In the genomic region with DNA sequence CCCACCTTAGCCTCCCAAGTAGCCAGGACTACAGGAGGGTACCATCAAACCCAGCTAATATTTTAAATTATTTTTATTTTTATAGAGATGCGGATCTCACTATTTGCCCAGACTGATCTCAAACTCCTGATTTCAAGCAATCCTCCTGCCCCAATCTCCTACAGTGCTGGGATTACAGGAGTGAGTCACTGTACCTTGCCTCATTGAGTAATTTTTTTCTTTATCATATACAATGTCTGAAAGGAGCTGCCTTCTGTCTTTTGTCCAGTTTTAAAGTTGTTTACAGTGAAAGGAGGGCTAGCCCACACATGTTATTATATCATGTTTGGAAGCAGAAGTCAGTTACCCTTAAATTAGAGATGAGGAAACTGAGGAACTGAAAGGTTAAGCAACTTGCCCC, we compare ENCODE assay signal across 30 cellular contexts. TPM values are rescaled to one million over a fixed set of nuclear protein-coding genes. Genes with fewer than 3 reads are reported as not detected.
A peak's percentile ranks its signal among the peaks of the same experiment; 100 is the strongest.
DNase-seq lines count a peak whose midpoint lies in the region; ATAC-seq, FAIRE-seq and TF ChIP-seq lines count a peak whose summit lies in the region.
"Had no signal": no experiment of that assay in that cellular context is flagged by ENCODE, and none has a peak within 500 bp of the region (broad histone marks: within the 10 kb centered on the region; RNA-seq: fewer than 3 reads in every experiment).

No MANE protein-coding gene starts in this region.

- H3K9me3 ChIP-seq in BLaER1 (peaks cover 20% of the 10 kb centered on the region), Loucy (ENCODE audit: insufficient read depth, low read depth, low read length) (no peaks in the 10 kb centered on the region), GM12878 (replicated peaks; ENCODE audit: control insufficient read depth, insufficient read depth, low read length) (no peaks in the 10 kb centered on the region; the same call in 2 of the 3 replicates), MG63 (no peaks in the 10 kb centered on the region), HAP-1 (no peaks in the 10 kb centered on the region)
- H3K9me3 ChIP-seq: BE2C, gastroesophageal sphincter, prostate gland, thyroid gland had no signal

- DNase-seq in GM12878 (ENCODE audit: low read depth, low spot score), result no peak
- DNase-seq in fibroblast of the aortic adventitia (ENCODE audit: low read depth), result peak; percentile 36
- no peak for DNase-seq in activated CD4-positive, alpha-beta T cell treated with anti-CD3 and anti-CD28 coated beads for 36 hours
- DNase-seq in MG63, result no peak
- no peak for DNase-seq in HAP-1 (ENCODE audit: low spot score in 2 of 2)
- DNase-seq: activated CD4-positive, alpha-beta T cell treated with anti-CD3 and anti-CD28 coated beads for 4 hours; activated CD8-positive, alpha-beta T cell treated with anti-CD3 and anti-CD28 coated beads, Interleukin-2, amount 10 ng/mL, durations not matched to agents 7 days and 5 days; activated naive CD4-positive, alpha-beta T cell treated with anti-CD3 and anti-CD28 coated beads, Interleukin-2, amount 50 U/mL, for 16 hours; BE2C; effector CD8-positive, alpha-beta T cell; NCI-H524 treated with DMSO at 0.1 percent for 48 hours; NK-92 treated with Interleukin-12 subunit alpha and Interleukin-12 subunit beta, amount 100 ng/mL, for 24 hours; occipital lobe; SHP77; stimulated activated CD4-positive, alpha-beta T cell treated with anti-CD3 and anti-CD28 coated beads, Interleukin-12 subunit alpha, Interleukin-12 subunit beta, amount 100 ng/mL, for 4 hours; stimulated activated CD4-positive, alpha-beta T cell treated with anti-CD3 and anti-CD28 coated beads, Interleukin-2, amount 100 ng/mL, for 48 hours; thyroid gland had no signal

- H3K9ac ChIP-seq in BLaER1, result peak overlapping the region; percentile 21; the same call in 1 of the 2 replicates
- H3K9ac ChIP-seq in Loucy (ENCODE audit: low read depth, low read length, poor library complexity, severe bottlenecking), result peak overlapping the region; percentile 30
- H3K9ac ChIP-seq in GM12878 (ENCODE audit: control insufficient read depth, insufficient read depth, low read length), result no peak overlapping the region

- TF ChIP-seq CTCF in Loucy (conservative IDR thresholded peaks at IDR 0.05; ENCODE audit: low read length), result no peak
- no peak for TF ChIP-seq CTCF in GM12878 (IDR thresholded peaks at IDR 0.05 in 2 of 3, conservative IDR thresholded peaks at IDR 0.05 in 1 of 3; ENCODE audit: control insufficient read depth in 2 of 3, extremely low read depth in 1 of 3, insufficient read depth in 1 of 3, low read depth in 3 of 3, low read length in 3 of 3)
- TF ChIP-seq CTCF in fibroblast of the aortic adventitia (IDR thresholded peaks at IDR 0.05; ENCODE audit: insufficient read depth, low read length), result no peak

- TF ChIP-seq POLR2A in GM12878 (IDR thresholded peaks at IDR 0.05; ENCODE audit: low read depth, low read length), result no peak

- WGBS in GM12878 (ENCODE audit: insufficient coverage, insufficient replicate concordance, low lambda C conversion rate, missing lambda C conversion rate), result 100% methylated on average over 1 of the region's 1 CpG

- no TSS peak for BruUV-seq in GM12878 (replicated peaks; lab: Mats Ljungman, UMichigan)

- SMC1A ChIA-PET in GM12878 (lab: Charles Lee; ENCODE audit: uncharacterized antibody, unreplicated experiment), result interaction anchor here (0.6 to 10.6 kb wide), 21 partner anchors 10 to 434 kb away, joined by 3 to 454 read pairs (median 5); a partner anchor contains a TSS

- POLR2A ChIA-PET in GM12878 (lab: Charles Lee), result interaction anchor here (0.6 to 3.1 kb wide), 8 partner anchors 14 to 580 kb away, joined by 4 to 21 read pairs (median 6); a partner anchor contains a TSS
- POLR2A ChIA-PET in activated CD4-positive, alpha-beta T cell treated with anti-CD3 and anti-CD28 coated beads for 36 hours (lab: Charles Lee), result no interaction called here

- H3K36me3 Mint-ChIP-seq in activated CD4-positive, alpha-beta T cell treated with anti-CD3 and anti-CD28 coated beads for 36 hours (ENCODE audit: low read depth), result peaks cover 3% of the 10 kb centered on the region
- H3K36me3 Mint-ChIP-seq: natural killer cell treated with Interleukin-12 subunit alpha and Interleukin-12 subunit beta and Interleukin-15 and Interleukin-18, amount 100 ng/mL, for 72 hours had no signal

- no peaks in the 10 kb centered on the region; the same call in 1 of the 2 replicates for H4K20me1 ChIP-seq in BLaER1
- H4K20me1 ChIP-seq in Loucy (ENCODE audit: insufficient read depth, low read length, poor library complexity, severe bottlenecking), result peaks cover 5% of the 10 kb centered on the region
- no peaks in the 10 kb centered on the region for H4K20me1 ChIP-seq in GM12878 (ENCODE audit: control insufficient read depth, insufficient read depth)

- no peak overlapping the region for H3K27ac Mint-ChIP-seq in activated CD4-positive, alpha-beta T cell treated with anti-CD3 and anti-CD28 coated beads for 36 hours
- H3K27ac Mint-ChIP-seq: activated CD8-positive, alpha-beta T cell treated with anti-CD3 and anti-CD28 coated beads, Interleukin-2, amount 10 ng/mL, durations not matched to agents 7 days and 5 days; activated T-helper 2 cell treated with anti-CD3 and anti-CD28 coated beads, Interferon-gamma antibody, Interleukin-2, Interleukin-4, amounts not matched to agents 10 μg/mL and 5 μg/mL and 100 μg/mL, durations not matched to agents 14 hours and 24 hours and 36 hours; natural killer cell treated with Interleukin-12 subunit alpha and Interleukin-12 subunit beta and Interleukin-15 and Interleukin-18, amount 100 ng/mL, for 72 hours; T-helper 2 cell treated with Interferon-gamma antibody and Interleukin-4, amounts not matched to agents 5 μg/mL and 100 μg/mL, for 36 hours had no signal

- ATAC-seq in GM12878, result no peak
- ATAC-seq in activated CD4-positive, alpha-beta T cell treated with anti-CD3 and anti-CD28 coated beads for 36 hours, result no peak
- ATAC-seq in GM19328 (IDR thresholded peaks at IDR 0.05; ENCODE audit: unreplicated experiment), result no peak
- ATAC-seq: activated CD8-positive, alpha-beta T cell treated with anti-CD3 and anti-CD28 coated beads, Interleukin-2, amount 10 ng/mL, durations not matched to agents 7 days and 5 days; gastroesophageal sphincter; natural killer cell treated with Interleukin-12 subunit alpha and Interleukin-12 subunit beta and Interleukin-15 and Interleukin-18, amount 100 ng/mL, for 72 hours; sciatic nerve had no signal

- peaks cover 55% of the 10 kb centered on the region for H3K4me1 ChIP-seq in BLaER1
- H3K4me1 ChIP-seq in Loucy (ENCODE audit: insufficient read depth, low read length, poor library complexity, severe bottlenecking), result peaks cover 50% of the 10 kb centered on the region
- H3K4me1 ChIP-seq in GM12878 (ENCODE audit: control insufficient read depth, insufficient read depth, low read length), result peaks cover 6% of the 10 kb centered on the region; the same call in 1 of the 2 replicates
- H3K4me1 ChIP-seq in HAP-1, result peaks cover 17% of the 10 kb centered on the region

- intact Hi-C loops in GM12878 (cut with micrococcal nuclease; ENCODE audit: unreplicated experiment), result no loop called here
- intact Hi-C loops in activated CD4-positive, alpha-beta T cell treated with anti-CD3 and anti-CD28 coated beads for 36 hours (cut with DNase I, micrococcal nuclease), result loop anchor here in 1 of 2 experiments (2.0 to 10.0 kb wide), 2 partner anchors 436 to 804 kb away; a partner anchor contains a TSS

- no peaks in the 10 kb centered on the region for H3K9me2 ChIP-seq in Loucy (replicated peaks; ENCODE audit: low read depth, low read length)

- H3K4me2 ChIP-seq in BLaER1 (peak overlapping the region; percentile 27; the same call in 1 of the 2 replicates), Loucy (ENCODE audit: low read depth, low read length, poor library complexity, severe bottlenecking) (peak overlapping the region; percentile 83), GM12878 (ENCODE audit: control insufficient read depth, insufficient read depth) (peak overlapping the region; percentile 12; the same call in 1 of the 2 replicates)
- H3K4me2 ChIP-seq: hepatocyte had no signal

- in situ Hi-C loops in GM12878 (cut with MboI) (loop anchor here (5.0 kb wide), 2 partner anchors 111 to 306 kb away; a partner anchor contains a TSS), HAP-1 (cut with MboI; ENCODE audit: low sequenced_read_pairs) (loop anchor here (10.0 kb wide), 1 partner anchor 304 kb away; a partner anchor contains a TSS)

- CTCF ChIA-PET in GM12878 (lab: Yijun Ruan, JAX), result interaction anchor here (0.7 to 12.4 kb wide), 25 partner anchors 10 to 1345 kb away, joined by 3 to 702 read pairs (median 6); a partner anchor contains a TSS
- CTCF ChIA-PET in activated CD4-positive, alpha-beta T cell treated with anti-CD3 and anti-CD28 coated beads for 36 hours (lab: Charles Lee), result interaction anchor here (0.9 to 3.5 kb wide), 15 partner anchors 10 to 434 kb away, joined by 3 to 68 read pairs (median 5); a partner anchor contains a TSS

- H3K4me3 ChIP-seq in BLaER1, result no peak overlapping the region
- no peak overlapping the region for H3K4me3 ChIP-seq in Loucy (ENCODE audit: low read length, poor library complexity, severe bottlenecking)
- no peak overlapping the region for H3K4me3 ChIP-seq in GM12878
- H3K4me3 ChIP-seq in fibroblast of the aortic adventitia (ENCODE audit: low read depth, low read length), result no peak overlapping the region
- no peak overlapping the region for H3K4me3 ChIP-seq in MG63
- H3K4me3 ChIP-seq in HAP-1, result no peak overlapping the region
- H3K4me3 ChIP-seq: coronary artery, gastroesophageal sphincter, hepatocyte, lung, prostate gland, thyroid gland had no signal

- no peaks in the 10 kb centered on the region; the same call in 1 of the 2 replicates for H3F3A ChIP-seq in Loucy (ENCODE audit: low read depth)

- RAD21 ChIA-PET in GM12878 (lab: Charles Lee; ENCODE audit: unreplicated experiment), result interaction anchor here (0.6 to 8.3 kb wide), 18 partner anchors 12 to 307 kb away, joined by 3 to 162 read pairs (median 5); a partner anchor contains a TSS

- H3K9me3 Mint-ChIP-seq in activated CD4-positive, alpha-beta T cell treated with anti-CD3 and anti-CD28 coated beads for 36 hours (ENCODE audit: low read depth), result no peaks in the 10 kb centered on the region
- H3K9me3 Mint-ChIP-seq: activated T-helper 2 cell treated with anti-CD3 and anti-CD28 coated beads, Interferon-gamma antibody, Interleukin-2, Interleukin-4, amounts not matched to agents 10 μg/mL and 5 μg/mL and 100 μg/mL, durations not matched to agents 14 hours and 24 hours and 36 hours; natural killer cell treated with Interleukin-12 subunit alpha and Interleukin-12 subunit beta and Interleukin-15 and Interleukin-18, amount 100 ng/mL, for 72 hours; T-helper 2 cell treated with Interferon-gamma antibody and Interleukin-4, amounts not matched to agents 5 μg/mL and 100 μg/mL, for 36 hours had no signal

- no peak for FAIRE-seq in GM12878 (lab: Jason Lieb, UNC)
- FAIRE-seq: GM12891 had no signal

- peak overlapping the region; percentile 28; the same call in 1 of the 2 replicates for H3K27ac ChIP-seq in BLaER1
- no peak overlapping the region for H3K27ac ChIP-seq in GM12878 (ENCODE audit: control insufficient read depth, insufficient read depth)
- H3K27ac ChIP-seq: coronary artery, gastroesophageal sphincter, hepatocyte, prostate gland, thyroid gland had no signal

- no peaks in the 10 kb centered on the region for H3K27me3 Mint-ChIP-seq in activated CD4-positive, alpha-beta T cell treated with anti-CD3 and anti-CD28 coated beads for 36 hours
- H3K27me3 Mint-ChIP-seq: natural killer cell treated with Interleukin-12 subunit alpha and Interleukin-12 subunit beta and Interleukin-15 and Interleukin-18, amount 100 ng/mL, for 72 hours had no signal

- H2AFZ ChIP-seq in Loucy (ENCODE audit: low read length), result no peak overlapping the region
- H2AFZ ChIP-seq in GM12878 (ENCODE audit: control insufficient read depth, low read depth, low read length), result no peak overlapping the region
- H2AFZ ChIP-seq: hepatocyte had no signal

- no peak for TF ChIP-seq EP300 in GM12878 (IDR thresholded peaks at IDR 0.05; ENCODE audit: borderline replicate concordance in 1 of 2, control insufficient read depth in 1 of 2, low read depth in 2 of 2, low read length in 2 of 2)

- H3K4me1 Mint-ChIP-seq in activated CD4-positive, alpha-beta T cell treated with anti-CD3 and anti-CD28 coated beads for 36 hours, result peaks cover 7% of the 10 kb centered on the region

- H3K79me2 ChIP-seq in Loucy (ENCODE audit: insufficient read depth, low read length), result peaks cover 44% of the 10 kb centered on the region
- peaks cover 28% of the 10 kb centered on the region for H3K79me2 ChIP-seq in GM12878 (ENCODE audit: control insufficient read depth, insufficient read depth, low read length)
- H3K79me2 ChIP-seq: hepatocyte had no signal

- H3K4me3 Mint-ChIP-seq in activated CD4-positive, alpha-beta T cell treated with anti-CD3 and anti-CD28 coated beads for 36 hours, result no peak overlapping the region
- H3K4me3 Mint-ChIP-seq: activated CD8-positive, alpha-beta T cell treated with anti-CD3 and anti-CD28 coated beads, Interleukin-2, amount 10 ng/mL, durations not matched to agents 7 days and 5 days; natural killer cell treated with Interleukin-12 subunit alpha and Interleukin-12 subunit beta and Interleukin-15 and Interleukin-18, amount 100 ng/mL, for 72 hours; T-helper 2 cell treated with Interferon-gamma antibody and Interleukin-4, amounts not matched to agents 5 μg/mL and 100 μg/mL, for 36 hours had no signal

- H3K27me3 ChIP-seq in BLaER1 (no peaks in the 10 kb centered on the region), Loucy (ENCODE audit: insufficient read depth, low read length, poor library complexity, severe bottlenecking) (no peaks in the 10 kb centered on the region), GM12878 (replicated peaks in 1 of 2; ENCODE audit: control insufficient read depth in 2 of 2, insufficient read depth in 2 of 2, low read length in 1 of 2) (no peaks in the 10 kb centered on the region), MG63 (no peaks in the 10 kb centered on the region), HAP-1 (ENCODE audit: low read depth) (no peaks in the 10 kb centered on the region)
- H3K27me3 ChIP-seq: BE2C, gastroesophageal sphincter, hepatocyte, thyroid gland had no signal

- H3K36me3 ChIP-seq in BLaER1 (peaks cover 48% of the 10 kb centered on the region), Loucy (ENCODE audit: insufficient read depth, low read length) (no peaks in the 10 kb centered on the region), GM12878 (ENCODE audit: control insufficient read depth in 2 of 2, insufficient read depth in 2 of 2, low read length in 1 of 2) (no peaks in the 10 kb centered on the region; a peak in 1 of 4 replicates), MG63 (no peaks in the 10 kb centered on the region), HAP-1 (replicated peaks) (no peaks in the 10 kb centered on the region; the same call in 1 of the 2 replicates)
- H3K36me3 ChIP-seq: BE2C, gastroesophageal sphincter, prostate gland, thyroid gland had no signal

- no peak for TF ChIP-seq RAD21 in GM12878 (IDR thresholded peaks at IDR 0.05; ENCODE audit: insufficient read depth, low read depth, low read length)

RNA-seq across cellular contexts. Expression of a gene that starts 32.5 kb away (rescaled TPM):
- 99.5 and 101 TPM in 2 replicates for total RNA-seq in GM12878 (2013; cell fraction: nucleolus; rRNA removed)
- 70.1 and 74.5 TPM in 2 replicates for total RNA-seq in GM12878 (2014; rRNA removed)
- total RNA-seq in GM12878 (2014; rRNA removed; fragmentation: Illumina TruSeq; extraction: Trizol), result 49.5 and 50.1 TPM in 2 replicates
- total RNA-seq in GM12878 (2021), result 46.8 and 49.1 TPM in 2 replicates
- polyA plus RNA-seq in GM12878 (2011; ENCODE audit: low read depth), result 27.2 TPM
- polyA plus RNA-seq in GM12878 (2011; rRNA removed), result 65.7 and 80.6 TPM in 2 replicates
- 40.1 and 59.0 TPM in 2 replicates for polyA plus RNA-seq in GM12878 (2011; cell fraction: cytosol; rRNA removed)
- 47.4 and 47.8 TPM in 2 replicates for polyA plus RNA-seq in GM12878 (2011; cell fraction: nucleus; rRNA removed)
- polyA plus RNA-seq in GM12878 (2012), result 45.5 and 50.4 TPM in 2 replicates
- 48.2 and 68.4 TPM in 2 replicates for polyA plus RNA-seq in GM12878 (2014; fragmentation: Illumina TruSeq; extraction: Trizol)
- 10 to 100 TPM; 19.1 to 25.1 TPM for polyA plus RNA-seq in GM12878 (2014; fragmentation: Nextera tagmentation; extraction: Ambion mirVana)
- 53.8 and 59.3 TPM in 2 replicates for polyA plus RNA-seq in GM12878 (2014; rRNA removed)
- 10 to 100 TPM; 71.1 to 75.6 TPM for polyA plus RNA-seq in GM12878 (2016; fragmentation: Nextera tagmentation; extraction: Ambion mirVana)
- polyA minus RNA-seq in GM12878 (2011; rRNA and poly(A)+ RNA removed), result 43.6 and 62.9 TPM in 2 replicates
- 28.7 and 34.7 TPM in 2 replicates for polyA minus RNA-seq in GM12878 (2011; cell fraction: cytosol; rRNA and poly(A)+ RNA removed)
- 68.9 and 87.0 TPM in 2 replicates for polyA minus RNA-seq in GM12878 (2011; cell fraction: nucleus; rRNA and poly(A)+ RNA removed)
- total RNA-seq in fibroblast of the aortic adventitia (ENCODE audit: low replicate concordance), result 34.2 and 55.8 TPM in 2 replicates
- 10 to 100 TPM; 63.5 to 65.1 TPM for total RNA-seq in activated CD4-positive, alpha-beta T cell treated with anti-CD3 and anti-CD28 coated beads for 36 hours
- 75.7 and 79.7 TPM in 2 replicates for total RNA-seq in MG63 (2014; rRNA removed; shearing (Covaris generic); ENCODE audit: low replicate concordance)

RNA-seq across cellular contexts. Expression of a gene that starts 32.8 kb away (rescaled TPM):
- total RNA-seq in GM12878 (2013; cell fraction: nucleolus; rRNA removed), result 8.4 and 8.6 TPM in 2 replicates
- 3.4 and 4.4 TPM in 2 replicates for total RNA-seq in GM12878 (2014; rRNA removed)
- 4.3 TPM in 2 replicates for total RNA-seq in GM12878 (2014; rRNA removed; fragmentation: Illumina TruSeq; extraction: Trizol)
- total RNA-seq in GM12878 (2021), result 2.9 and 3.1 TPM in 2 replicates
- polyA plus RNA-seq in GM12878 (2011; ENCODE audit: low read depth), result 3.6 TPM
- 6.2 and 9.5 TPM in 2 replicates for polyA plus RNA-seq in GM12878 (2011; rRNA removed)
- polyA plus RNA-seq in GM12878 (2011; cell fraction: cytosol; rRNA removed), result 2.1 and 2.4 TPM in 2 replicates
- polyA plus RNA-seq in GM12878 (2011; cell fraction: nucleus; rRNA removed), result 8.5 and 9.4 TPM in 2 replicates
- 4.7 and 6.7 TPM in 2 replicates for polyA plus RNA-seq in GM12878 (2012)
- 6.4 and 7.4 TPM in 2 replicates for polyA plus RNA-seq in GM12878 (2014; fragmentation: Illumina TruSeq; extraction: Trizol)
- polyA plus RNA-seq in GM12878 (2014; fragmentation: Nextera tagmentation; extraction: Ambion mirVana), result 1 to 10 TPM; 2.1 to 3.0 TPM
- polyA plus RNA-seq in GM12878 (2014; rRNA removed), result 4.0 and 6.8 TPM in 2 replicates
- polyA plus RNA-seq in GM12878 (2016; fragmentation: Nextera tagmentation; extraction: Ambion mirVana), result 1 to 10 TPM; 1.8 to 2.6 TPM
- polyA minus RNA-seq in GM12878 (2011; rRNA and poly(A)+ RNA removed), result 1.6 and 1.7 TPM in 2 replicates
- polyA minus RNA-seq in GM12878 (2011; cell fraction: cytosol; rRNA and poly(A)+ RNA removed), result 1.1 and 1.4 TPM in 2 replicates
- polyA minus RNA-seq in GM12878 (2011; cell fraction: nucleus; rRNA and poly(A)+ RNA removed), result 3.1 and 5.6 TPM in 2 replicates
- 1.6 and 2.3 TPM in 2 replicates for total RNA-seq in fibroblast of the aortic adventitia (ENCODE audit: low replicate concordance)
- total RNA-seq in activated CD4-positive, alpha-beta T cell treated with anti-CD3 and anti-CD28 coated beads for 36 hours, result 1 to 10 TPM; 1.9 to 2.4 TPM
- total RNA-seq in MG63 (2014; rRNA removed; shearing (Covaris generic); ENCODE audit: low replicate concordance), result 0.59 and 1.4 TPM in 2 replicates

RNA-seq across cellular contexts. Expression of a gene that starts 60.0 kb away (rescaled TPM):
- total RNA-seq in GM12878 (2013; cell fraction: nucleolus; rRNA removed), result 5.1 and 5.2 TPM in 2 replicates
- 7.8 and 10.2 TPM in 2 replicates for total RNA-seq in GM12878 (2014; rRNA removed)
- 9.6 and 10.5 TPM in 2 replicates for total RNA-seq in GM12878 (2014; rRNA removed; fragmentation: Illumina TruSeq; extraction: Trizol)
- total RNA-seq in GM12878 (2021), result 5.6 and 6.4 TPM in 2 replicates
- polyA plus RNA-seq in GM12878 (2011; ENCODE audit: low read depth), result 4.9 TPM
- 6.3 and 8.1 TPM in 2 replicates for polyA plus RNA-seq in GM12878 (2011; rRNA removed)
- 2.8 TPM in 2 replicates for polyA plus RNA-seq in GM12878 (2011; cell fraction: cytosol; rRNA removed)
- polyA plus RNA-seq in GM12878 (2011; cell fraction: nucleus; rRNA removed), result 2.4 and 2.9 TPM in 2 replicates
- polyA plus RNA-seq in GM12878 (2012), result 3.6 and 4.4 TPM in 2 replicates
- 15.2 and 17.0 TPM in 2 replicates for polyA plus RNA-seq in GM12878 (2014; fragmentation: Illumina TruSeq; extraction: Trizol)
- polyA plus RNA-seq in GM12878 (2014; fragmentation: Nextera tagmentation; extraction: Ambion mirVana), result 10 to 100 TPM; 16.6 to 16.7 TPM
- polyA plus RNA-seq in GM12878 (2014; rRNA removed), result 9.8 and 11.3 TPM in 2 replicates
- 10 to 100 TPM; 13.7 to 14.7 TPM for polyA plus RNA-seq in GM12878 (2016; fragmentation: Nextera tagmentation; extraction: Ambion mirVana)
- 1.1 and 1.8 TPM in 2 replicates for polyA minus RNA-seq in GM12878 (2011; rRNA and poly(A)+ RNA removed)
- 0.94 and 2.8 TPM in 2 replicates for polyA minus RNA-seq in GM12878 (2011; cell fraction: cytosol; rRNA and poly(A)+ RNA removed)
- polyA minus RNA-seq in GM12878 (2011; cell fraction: nucleus; rRNA and poly(A)+ RNA removed), result 3.9 and 5.0 TPM in 2 replicates
- 35.5 and 109 TPM in 2 replicates for total RNA-seq in fibroblast of the aortic adventitia (ENCODE audit: low replicate concordance)
- 1 to 10 TPM; 3.4 to 4.8 TPM for total RNA-seq in activated CD4-positive, alpha-beta T cell treated with anti-CD3 and anti-CD28 coated beads for 36 hours
- 17.2 and 21.6 TPM in 2 replicates for total RNA-seq in MG63 (2014; rRNA removed; shearing (Covaris generic); ENCODE audit: low replicate concordance)

Comparison
In these comparisons a context has a peak if more than half of its experiments do, and no peak if none do; other contexts are left out.
1. H3K4me2 ChIP-seq: peak in every context shown above with its lines; median percentile 83 in Loucy; 27 in BLaER1; 12 in GM12878.